8 cellular contexts compared by ENCODE assay signal in genomic region chr5:138653502-138653901, GRCh38.
DNase-seq lines count a peak whose midpoint lies in the region; ATAC-seq and TF ChIP-seq lines count a peak whose summit lies in the region.

No MANE protein-coding gene starts in this region.

- H3K4me3 ChIP-seq in A673 (ENCODE audit: low read depth, low read length, poor library complexity, severe bottlenecking): no peak overlapping the region
- no peak overlapping the region for H3K4me3 ChIP-seq in PC-9

- intact Hi-C loops in A673 (cut with micrococcal nuclease; ENCODE audit: unreplicated experiment): no loop called here
- intact Hi-C loops in PC-9 (cut with micrococcal nuclease; ENCODE audit: unreplicated experiment): loop anchor here (1.0 to 5.0 kb wide), 3 partner anchors 72 to 229 kb away; no protein-coding TSS in a partner anchor

- DNase-seq in A673 (ENCODE audit: low spot score) (no peak), ELR (ENCODE audit: low read depth) (peak; percentile 56), PC-9 (peak; percentile 55 to 57), fibroblast of peridontal ligament (ENCODE audit: extremely low read depth) (peak; percentile 35), retina (no peak)

- H3K79me2 ChIP-seq in PC-9 (ENCODE audit: low read depth): no peaks in the 10 kb centered on the region

- TF ChIP-seq CTCF in A673 (conservative IDR thresholded peaks at IDR 0.05; ENCODE audit: low read depth, low read length) (peak; percentile 40; the same call in 1 of the 2 replicates), PC-9 (conservative IDR thresholded peaks at IDR 0.05) (peak; percentile 60; the same call in 1 of the 2 replicates)

- H3K9me3 ChIP-seq in A673 (ENCODE audit: low read depth, low read length, poor library complexity, severe bottlenecking): no peaks in the 10 kb centered on the region
- H3K9me3 ChIP-seq in PC-9 (ENCODE audit: insufficient read depth, low read depth): no peaks in the 10 kb centered on the region

- no TSS peak for BruUV-seq in A673 (replicated peaks; lab: Mats Ljungman, UMichigan)
- BruUV-seq in PC-9 (replicated peaks; lab: Mats Ljungman, UMichigan): no TSS peak

- H3K4me2 ChIP-seq in PC-9: peak overlapping the region; percentile 60; the same call in 1 of the 2 replicates

- H3K4me1 ChIP-seq in A673 (ENCODE audit: insufficient read depth, low read length, poor library complexity, severe bottlenecking) (peaks cover 16% of the 10 kb centered on the region), PC-9 (replicated peaks; ENCODE audit: insufficient read depth) (peaks cover 20% of the 10 kb centered on the region)

- CTCF ChIA-PET in A673 (lab: Charles Lee): no interaction called here
- CTCF ChIA-PET in PC-9 (lab: Charles Lee): interaction anchor here (1.1 kb wide), 1 partner anchor 72 kb away, joined by 4 read pairs; no protein-coding TSS in a partner anchor

- H3K36me3 ChIP-seq in A673 (ENCODE audit: insufficient read depth, low read length, poor library complexity, severe bottlenecking) (no peaks in the 10 kb centered on the region), PC-9 (ENCODE audit: low read depth) (no peaks in the 10 kb centered on the region)

- H4K20me1 ChIP-seq in PC-9 (ENCODE audit: insufficient read depth): no peaks in the 10 kb centered on the region

- no peak overlapping the region for H3K27ac ChIP-seq in A673 (ENCODE audit: low read depth, low read length, poor library complexity, severe bottlenecking)
- no peak overlapping the region for H3K27ac ChIP-seq in PC-9

- no peaks in the 10 kb centered on the region for H3K27me3 ChIP-seq in A673 (replicated peaks; ENCODE audit: insufficient read depth, low read depth, low read length, poor library complexity)
- no peaks in the 10 kb centered on the region for H3K27me3 ChIP-seq in PC-9 (ENCODE audit: insufficient read depth, low read depth)

- H2AFZ ChIP-seq in PC-9: no peak overlapping the region

- H3K9me2 ChIP-seq in PC-9 (ENCODE audit: insufficient read depth): no peaks in the 10 kb centered on the region

- peaks cover 8% of the 10 kb centered on the region; the same call in 1 of the 2 replicates for H3F3A ChIP-seq in PC-9 (ENCODE audit: insufficient read depth, low read depth)

- no peak for ATAC-seq in GM18520 (IDR thresholded peaks at IDR 0.05; ENCODE audit: unreplicated experiment)
- no peak for ATAC-seq in GM18511 (IDR thresholded peaks at IDR 0.05; ENCODE audit: unreplicated experiment)
- no peak for ATAC-seq in GM21447 (IDR thresholded peaks at IDR 0.05; ENCODE audit: unreplicated experiment)

- POLR2A ChIA-PET in A673 (lab: Charles Lee; ENCODE audit: low non-redundant PET) (no interaction called here), PC-9 (lab: Charles Lee; ENCODE audit: unreplicated experiment) (no interaction called here)

Comparison
In these comparisons a context has a peak if more than half of its experiments do, and no peak if none do; other contexts are left out.
1. DNase-seq: peak in ELR (single experiment), PC-9 (2 of 2) and fibroblast of peridontal ligament (single experiment); none in A673 (single experiment) and retina (single experiment).